In the genomic region with DNA sequence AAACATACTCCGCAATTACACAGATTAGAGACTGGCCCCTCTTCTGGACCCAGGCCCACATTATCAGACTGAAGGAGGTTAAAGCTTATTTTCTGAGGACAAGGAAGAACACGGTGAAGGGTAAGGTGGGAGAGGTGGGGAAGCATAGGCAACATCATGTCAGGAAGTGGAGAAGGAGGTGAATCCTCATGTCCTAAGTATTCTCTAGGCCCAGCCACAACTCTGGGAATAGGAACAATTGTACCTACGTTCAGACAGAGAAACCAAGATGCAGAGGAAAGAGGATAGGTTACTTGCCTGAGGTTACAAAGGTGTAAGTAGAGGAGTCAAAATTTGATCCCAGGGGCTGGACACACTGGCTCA, we compare ENCODE assay signal across 19 cellular contexts. TPM values are rescaled to one million over a fixed set of nuclear protein-coding genes. Genes with fewer than 3 reads are reported as not detected.
DNase-seq lines count a peak whose midpoint lies in the region; ATAC-seq, FAIRE-seq and TF ChIP-seq lines count a peak whose summit lies in the region.
"Had no signal": no experiment of that assay in that cellular context is flagged by ENCODE, and none has a peak within 500 bp of the region (broad histone marks: within the 10 kb centered on the region; RNA-seq: fewer than 3 reads in every experiment).

No MANE protein-coding gene starts in this region.

- H3K27ac ChIP-seq in BLaER1 treated with 17β-estradiol and CSF1 and Interleukin-3, amounts not matched to agents 10 nM and 100 nM = peak overlapping the region; percentile 47 to 98 (median 80); a peak in 21 of 22 replicates
- H3K27ac ChIP-seq in keratinocyte (ENCODE audit: control insufficient read depth, insufficient read depth, low read length) = peak overlapping the region; percentile 87
- H3K27ac ChIP-seq: C4-2B, psoas muscle, thyroid gland had no signal

- H2AFZ ChIP-seq in keratinocyte (ENCODE audit: control insufficient read depth, low read length) = peak overlapping the region; percentile 64

- H3K9me3 Mint-ChIP-seq in activated T-helper 17 cell treated with anti-CD3 and anti-CD28 coated beads, Interleukin-2, amount 50 U/mL, for 72 hours = no peaks in the 10 kb centered on the region
- H3K9me3 Mint-ChIP-seq: activated naive CD4-positive, alpha-beta T cell treated with anti-CD3 and anti-CD28 coated beads, Interleukin-2, amount 10 ng/mL, durations not matched to agents 7 days and 5 days; naive thymus-derived CD4-positive, alpha-beta T cell had no signal

- TF ChIP-seq CTCF in keratinocyte (optimal IDR thresholded peaks at IDR 0.05 in 1 of 3, IDR thresholded peaks at IDR 0.05 in 1 of 3, conservative IDR thresholded peaks at IDR 0.05 in 1 of 3; ENCODE audit: extremely low read depth in 1 of 3, insufficient read depth in 2 of 3, low read length in 3 of 3) = no peak

- peak overlapping the region in 10 of 11 experiments; percentile 30 to 82 (median 58); a peak in 15 of 22 replicates for H3K9ac ChIP-seq in BLaER1 treated with 17β-estradiol and CSF1 and Interleukin-3, amounts not matched to agents 10 nM and 100 nM
- peak overlapping the region; percentile 34 for H3K9ac ChIP-seq in keratinocyte (ENCODE audit: control insufficient read depth, extremely low read depth, insufficient read depth, low read length)

- H3K27me3 Mint-ChIP-seq in activated T-helper 17 cell treated with anti-CD3 and anti-CD28 coated beads, Interleukin-2, amount 50 U/mL, for 72 hours = peaks cover under 1% of the 10 kb centered on the region
- H3K27me3 Mint-ChIP-seq: activated naive CD4-positive, alpha-beta T cell treated with anti-CD3 and anti-CD28 coated beads, Interleukin-2, amount 10 ng/mL, durations not matched to agents 7 days and 5 days had no signal

- no peaks in the 10 kb centered on the region for H4K20me1 ChIP-seq in BLaER1 treated with 17β-estradiol and CSF1 and Interleukin-3, amounts not matched to agents 10 nM and 100 nM
- no peaks in the 10 kb centered on the region for H4K20me1 ChIP-seq in keratinocyte (ENCODE audit: control insufficient read depth, extremely low read depth, insufficient read depth, low read length)

- H3K36me3 Mint-ChIP-seq in activated T-helper 17 cell treated with anti-CD3 and anti-CD28 coated beads, Interleukin-2, amount 50 U/mL, for 72 hours (ENCODE audit: low read depth) = peaks cover 12% of the 10 kb centered on the region
- H3K36me3 Mint-ChIP-seq: activated naive CD4-positive, alpha-beta T cell treated with anti-CD3 and anti-CD28 coated beads, Interleukin-2, amount 10 ng/mL, durations not matched to agents 7 days and 5 days; naive thymus-derived CD4-positive, alpha-beta T cell had no signal

- H3K4me1 ChIP-seq in BLaER1 treated with 17β-estradiol and CSF1 and Interleukin-3, amounts not matched to agents 10 nM and 100 nM = peaks cover 14 to 68% (median 52%) of the 10 kb centered on the region in 10 experiments
- H3K4me1 ChIP-seq in keratinocyte (ENCODE audit: control insufficient read depth, extremely low read depth, insufficient read depth, low read length) = peaks cover 54% of the 10 kb centered on the region
- H3K4me1 ChIP-seq: psoas muscle, thyroid gland had no signal

- peaks cover 42% of the 10 kb centered on the region for H3K4me1 Mint-ChIP-seq in activated T-helper 17 cell treated with anti-CD3 and anti-CD28 coated beads, Interleukin-2, amount 50 U/mL, for 72 hours

- no peaks in the 10 kb centered on the region for H3K27me3 ChIP-seq in BLaER1 treated with 17β-estradiol and CSF1 and Interleukin-3, amounts not matched to agents 10 nM and 100 nM
- H3K27me3 ChIP-seq in keratinocyte (ENCODE audit: control insufficient read depth, extremely low read depth, insufficient read depth, low read length) = no peaks in the 10 kb centered on the region
- H3K27me3 ChIP-seq: heart right ventricle, thyroid gland had no signal

- peak overlapping the region in 2 of 10 experiments; percentile 22 to 24; a peak in 3 of 20 replicates for H3K4me3 ChIP-seq in BLaER1 treated with 17β-estradiol and CSF1 and Interleukin-3, amounts not matched to agents 10 nM and 100 nM
- H3K4me3 ChIP-seq in keratinocyte (ENCODE audit: control insufficient read depth in 2 of 3, extremely low read depth in 1 of 3, insufficient read depth in 2 of 3, low read depth in 1 of 3, low read length in 3 of 3) = peak overlapping the region in 2 of 3 experiments; percentile 18 to 23
- H3K4me3 ChIP-seq: heart right ventricle, psoas muscle, thyroid gland had no signal

- peak overlapping the region; percentile 78 for H3K4me3 Mint-ChIP-seq in activated T-helper 17 cell treated with anti-CD3 and anti-CD28 coated beads, Interleukin-2, amount 50 U/mL, for 72 hours
- H3K4me3 Mint-ChIP-seq: activated naive CD4-positive, alpha-beta T cell treated with anti-CD3 and anti-CD28 coated beads, Interleukin-2, amount 10 ng/mL, durations not matched to agents 7 days and 5 days; naive thymus-derived CD4-positive, alpha-beta T cell had no signal

- DNase-seq in ELR (ENCODE audit: low read depth) = peak; percentile 51
- no peak for DNase-seq in keratinocyte (ENCODE audit: low read depth, low spot score)
- no peak for DNase-seq in NCI-H1092 treated with DMSO at 0.1 percent for 48 hours (lab: John Stamatoyannopoulos, UW)
- no peak for DNase-seq in NOMO-1 (lab: John Stamatoyannopoulos, UW; ENCODE audit: unreplicated experiment in 2 of 2)
- DNase-seq in SIG-M5 (lab: John Stamatoyannopoulos, UW) = no peak
- DNase-seq: activated naive CD4-positive, alpha-beta T cell treated with anti-CD3 and anti-CD28 coated beads, Interleukin-2, amount 10 ng/mL, durations not matched to agents 7 days and 5 days; DMS79; GOT3; heart right ventricle; naive thymus-derived CD4-positive, alpha-beta T cell; NCI-H1105 treated with DMSO at 0.1 percent for 48 hours; NCI-H2107; psoas muscle; thyroid gland had no signal

- no peaks in the 10 kb centered on the region for H3K36me3 ChIP-seq in BLaER1 treated with 17β-estradiol and CSF1 and Interleukin-3, amounts not matched to agents 10 nM and 100 nM
- H3K36me3 ChIP-seq in keratinocyte (ENCODE audit: control insufficient read depth in 2 of 2, extremely low read depth in 1 of 2, insufficient read depth in 2 of 2, low read length in 2 of 2) = no peaks in the 10 kb centered on the region
- H3K36me3 ChIP-seq: heart right ventricle, thyroid gland had no signal

- dilution Hi-C loops in keratinocyte (cut with MboI; ENCODE audit: extremely low pct_ligation_motif_present, low sequenced_read_pairs) = no loop called here

- H3K27ac Mint-ChIP-seq in activated T-helper 17 cell treated with anti-CD3 and anti-CD28 coated beads, Interleukin-2, amount 50 U/mL, for 72 hours = peak overlapping the region; percentile 95

- H3K79me2 ChIP-seq in keratinocyte (ENCODE audit: control insufficient read depth, insufficient read depth, low read length) = no peaks in the 10 kb centered on the region

- H3K9me1 ChIP-seq in keratinocyte (ENCODE audit: control insufficient read depth, extremely low read depth, insufficient read depth, low read length) = no peaks in the 10 kb centered on the region

- no peak for ATAC-seq in activated T-helper 17 cell treated with anti-CD3 and anti-CD28 coated beads, Interleukin-2, amount 50 U/mL, for 72 hours (replicated peaks)
- ATAC-seq: heart right ventricle, psoas muscle had no signal

- peak; percentile 85 for FAIRE-seq in keratinocyte (lab: Jason Lieb, UNC)

- peak overlapping the region in 10 of 11 experiments; percentile 35 to 89 (median 71); a peak in 20 of 22 replicates for H3K4me2 ChIP-seq in BLaER1 treated with 17β-estradiol and CSF1 and Interleukin-3, amounts not matched to agents 10 nM and 100 nM
- H3K4me2 ChIP-seq in keratinocyte (ENCODE audit: control insufficient read depth, extremely low read depth, insufficient read depth, low read depth, low read length) = peak overlapping the region; percentile 79

- H3K9me3 ChIP-seq in BLaER1 treated with 17β-estradiol and CSF1 and Interleukin-3, amounts not matched to agents 10 nM and 100 nM (replicated peaks in 1 of 11) = no peaks in the 10 kb centered on the region
- no peaks in the 10 kb centered on the region for H3K9me3 ChIP-seq in keratinocyte (ENCODE audit: control insufficient read depth, low read depth, low read length)
- H3K9me3 ChIP-seq: heart right ventricle, psoas muscle, thyroid gland had no signal

RNA-seq across cellular contexts. Expression of a gene that starts 15.8 kb away (rescaled TPM):
- total RNA-seq in activated T-helper 17 cell treated with anti-CD3 and anti-CD28 coated beads, Interleukin-2, amount 50 U/mL, for 72 hours = 100 to 1,000 TPM in 1 of 2 donors, 10 to 100 TPM in 1; 47.2 to 123 TPM
- 0.09 to 0.33 TPM (median 0.17 TPM) in 3 replicates for polyA plus RNA-seq in keratinocyte
- polyA plus RNA-seq in keratinocyte (2011; ENCODE audit: low read depth) = not detected
- polyA plus RNA-seq in keratinocyte (2011; cell fraction: cytosol; rRNA removed) = 0.19 and 0.30 TPM in 2 replicates
- polyA plus RNA-seq in keratinocyte (2011; cell fraction: nucleus; rRNA removed) = 0.19 and 0.24 TPM in 2 replicates
- polyA plus RNA-seq in keratinocyte (2012; ENCODE audit: low replicate concordance) = 0.16 TPM in 1 of 2 replicates, not detected in the other
- polyA minus RNA-seq in keratinocyte = 0.26 to 0.35 TPM in 2 of 3 replicates, not detected in the other
- polyA minus RNA-seq in keratinocyte (2011; cell fraction: cytosol; rRNA and poly(A)+ RNA removed) = not detected
- polyA minus RNA-seq in keratinocyte (2011; cell fraction: nucleus; rRNA and poly(A)+ RNA removed) = not detected in 2 replicates
- total RNA-seq: dermis microvascular lymphatic vessel endothelial cell, lung microvascular endothelial cell had no signal
- polyA plus RNA-seq: naive thymus-derived CD4-positive, alpha-beta T cell had no signal
